ENCODE assay signal across 16 cellular contexts in genomic region chrX:149927245-149927963, GRCh38. TPM values are rescaled to one million over a fixed set of nuclear protein-coding genes. Genes with fewer than 3 reads are reported as not detected.
"Had no signal": no experiment of that assay in that cellular context is flagged by ENCODE, and none has a peak within 500 bp of the region (broad histone marks: within the 10 kb centered on the region; RNA-seq: fewer than 3 reads in every experiment).

No MANE protein-coding gene starts in this region.

RNA-seq across cellular contexts. Expression of gene HSFX4, which starts 2.0 kb away (rescaled TPM):
- total RNA-seq: activated CD4-positive, alpha-beta memory T cell treated with anti-CD3 and anti-CD28 coated beads, Interleukin-2, amount 10 ng/mL, durations not matched to agents 7 days and 5 days; adrenal gland; cerebellum; esophagus muscularis mucosa; gastroesophageal sphincter; kidney epithelial cell; left lung; lung microvascular endothelial cell; mesothelial cell of epicardium; sciatic nerve; smooth muscle cell; subcutaneous adipose tissue; thyroid gland; ureter; WTC11 had no signal
- polyA plus RNA-seq: smooth muscle cell had no signal

RNA-seq across cellular contexts. Expression of gene MAGEA8, which starts 46.4 kb away (rescaled TPM):
- total RNA-seq: activated CD4-positive, alpha-beta memory T cell treated with anti-CD3 and anti-CD28 coated beads, Interleukin-2, amount 10 ng/mL, durations not matched to agents 7 days and 5 days; adrenal gland; cerebellum; esophagus muscularis mucosa; gastroesophageal sphincter; heart left ventricle; kidney epithelial cell; left lung; lung microvascular endothelial cell; mesothelial cell of epicardium; sciatic nerve; smooth muscle cell; subcutaneous adipose tissue; thyroid gland; ureter; WTC11 had no signal
- polyA plus RNA-seq: adrenal gland, heart left ventricle, smooth muscle cell had no signal
